Comparison of ENCODE assay signal across 8 cellular contexts in genomic region chr17:28893248-28894183, GRCh38. TPM values are rescaled to one million over a fixed set of nuclear protein-coding genes. Genes with fewer than 3 reads are reported as not detected.
DNase-seq lines count a peak whose midpoint lies in the region; ATAC-seq and TF ChIP-seq lines count a peak whose summit lies in the region.
"Not testable (repeated sequence)": the region's sequence is repeated elsewhere in the genome, so short reads cannot be mapped to it uniquely, and the experiment has no call there.

No MANE protein-coding gene starts in this region.

- H3K4me2 ChIP-seq in BLaER1 treated with 17β-estradiol and CSF1 and Interleukin-3, amounts not matched to agents 10 nM and 100 nM: peak overlapping the region; percentile 72 to 98 (median 91)

- peak overlapping the region; percentile 64 to 83 (median 77) for H3K9ac ChIP-seq in BLaER1 treated with 17β-estradiol and CSF1 and Interleukin-3, amounts not matched to agents 10 nM and 100 nM

- POLR2A ChIA-PET in MCF 10A (lab: Yijun Ruan, JAX): interaction anchor here (0.6 to 1.3 kb wide), 3 partner anchors 10 to 168 kb away, joined by 3 to 5 read pairs (median 3); no protein-coding TSS in a partner anchor

- peak overlapping the region; percentile 55 to 95 (median 90) for H3K27ac ChIP-seq in BLaER1 treated with 17β-estradiol and CSF1 and Interleukin-3, amounts not matched to agents 10 nM and 100 nM
- H3K27ac ChIP-seq in heart right ventricle: peak overlapping the region in 8 of 10 donors; percentile 24 to 97 (median 54)

- peaks cover 0 to 29% (median 8%) of the 10 kb centered on the region in 11 experiments; a peak in 8 of 22 replicates for H4K20me1 ChIP-seq in BLaER1 treated with 17β-estradiol and CSF1 and Interleukin-3, amounts not matched to agents 10 nM and 100 nM

- H3K4me3 Mint-ChIP-seq in activated CD8-positive, alpha-beta memory T cell treated with anti-CD3 and anti-CD28 coated beads, Interleukin-2, amount 10 ng/mL, durations not matched to agents 7 days and 5 days: peak overlapping the region; percentile 70
- not testable (repeated sequence) for H3K4me3 Mint-ChIP-seq in MCF 10A (ENCODE audit: unreplicated experiment)
- peak overlapping the region; percentile 88 for H3K4me3 Mint-ChIP-seq in natural killer cell treated with Interleukin-12 subunit alpha and Interleukin-12 subunit beta and Interleukin-15 and Interleukin-18, amount 100 ng/mL, for 72 hours

- H3K4me1 ChIP-seq in BLaER1 treated with 17β-estradiol and CSF1 and Interleukin-3, amounts not matched to agents 10 nM and 100 nM: peaks cover 88 to 95% (median 92%) of the 10 kb centered on the region in 10 experiments
- H3K4me1 ChIP-seq in heart right ventricle: peaks cover 7 to 74% (median 50%) of the 10 kb centered on the region in 9 donors

- not testable (repeated sequence) for TF ChIP-seq CTCF in MCF 10A (IDR thresholded peaks at IDR 0.05; ENCODE audit: unreplicated experiment); heart right ventricle (IDR thresholded peaks at IDR 0.05)

- peak; percentile 31 for ATAC-seq in HG03432 (IDR thresholded peaks at IDR 0.05; ENCODE audit: unreplicated experiment)
- ATAC-seq in activated CD8-positive, alpha-beta memory T cell treated with anti-CD3 and anti-CD28 coated beads, Interleukin-2, amount 10 ng/mL, durations not matched to agents 7 days and 5 days: peak; percentile 21
- not testable (repeated sequence) for ATAC-seq in heart right ventricle
- peak; percentile 29 to 32 for ATAC-seq in natural killer cell treated with Interleukin-12 subunit alpha and Interleukin-12 subunit beta and Interleukin-15 and Interleukin-18, amount 100 ng/mL, for 72 hours
- peak; percentile 14 for ATAC-seq in stimulated activated naive CD8-positive, alpha-beta T cell treated with anti-CD3 and anti-CD28 coated beads, Interleukin-15, Interleukin-2, amounts not matched to agents 100 U/mL and 50 U/mL, for 24 hours

- H3K27ac Mint-ChIP-seq in activated CD8-positive, alpha-beta memory T cell treated with anti-CD3 and anti-CD28 coated beads, Interleukin-2, amount 10 ng/mL, durations not matched to agents 7 days and 5 days: peak overlapping the region; percentile 100
- peak overlapping the region; percentile 25 for H3K27ac Mint-ChIP-seq in MCF 10A (ENCODE audit: low read depth, unreplicated experiment)
- peak overlapping the region; percentile 100 for H3K27ac Mint-ChIP-seq in natural killer cell treated with Interleukin-12 subunit alpha and Interleukin-12 subunit beta and Interleukin-15 and Interleukin-18, amount 100 ng/mL, for 72 hours

- H3K36me3 Mint-ChIP-seq in activated CD8-positive, alpha-beta memory T cell treated with anti-CD3 and anti-CD28 coated beads, Interleukin-2, amount 10 ng/mL, durations not matched to agents 7 days and 5 days: peaks cover 23% of the 10 kb centered on the region
- peaks cover 41% of the 10 kb centered on the region for H3K36me3 Mint-ChIP-seq in MCF 10A (ENCODE audit: insufficient read depth, unreplicated experiment)
- H3K36me3 Mint-ChIP-seq in natural killer cell treated with Interleukin-12 subunit alpha and Interleukin-12 subunit beta and Interleukin-15 and Interleukin-18, amount 100 ng/mL, for 72 hours: not testable (repeated sequence)

- H3K9me3 Mint-ChIP-seq in activated CD8-positive, alpha-beta memory T cell treated with anti-CD3 and anti-CD28 coated beads, Interleukin-2, amount 10 ng/mL, durations not matched to agents 7 days and 5 days (ENCODE audit: low read depth); MCF 10A (ENCODE audit: unreplicated experiment); natural killer cell treated with Interleukin-12 subunit alpha and Interleukin-12 subunit beta and Interleukin-15 and Interleukin-18, amount 100 ng/mL, for 72 hours: not testable (repeated sequence)

- peaks cover 63% of the 10 kb centered on the region for H3K4me1 Mint-ChIP-seq in activated CD8-positive, alpha-beta memory T cell treated with anti-CD3 and anti-CD28 coated beads, Interleukin-2, amount 10 ng/mL, durations not matched to agents 7 days and 5 days
- peaks cover 23% of the 10 kb centered on the region for H3K4me1 Mint-ChIP-seq in MCF 10A (ENCODE audit: insufficient read depth, unreplicated experiment)
- H3K4me1 Mint-ChIP-seq in natural killer cell treated with Interleukin-12 subunit alpha and Interleukin-12 subunit beta and Interleukin-15 and Interleukin-18, amount 100 ng/mL, for 72 hours (ENCODE audit: low read depth in 2 of 2): peaks cover 47 to 51% of the 10 kb centered on the region in 2 donors

- intact Hi-C loops in MCF 10A (cut with micrococcal nuclease): not testable (repeated sequence)
- intact Hi-C loops in heart right ventricle (cut with DNase I): loop anchor here in 1 of 10 donors (10.0 kb wide), 1 partner anchor 129 kb away; no protein-coding TSS in a partner anchor

- H3K9me3 ChIP-seq in BLaER1 treated with 17β-estradiol and CSF1 and Interleukin-3, amounts not matched to agents 10 nM and 100 nM (replicated peaks in 1 of 11); heart right ventricle: not testable (repeated sequence)

- peak; percentile 58 for DNase-seq in SIG-M5 (lab: John Stamatoyannopoulos, UW)
- not testable (repeated sequence) for DNase-seq in activated CD8-positive, alpha-beta memory T cell treated with anti-CD3 and anti-CD28 coated beads, Interleukin-2, amount 10 ng/mL, durations not matched to agents 7 days and 5 days; heart right ventricle; stimulated activated naive CD8-positive, alpha-beta T cell treated with anti-CD3 and anti-CD28 coated beads, Interleukin-15, Interleukin-2, amounts not matched to agents 100 U/mL and 50 U/mL, for 24 hours
- DNase-seq in MCF 10A (ENCODE audit: unreplicated experiment): peak; percentile 32
- DNase-seq in natural killer cell treated with Interleukin-12 subunit alpha and Interleukin-12 subunit beta and Interleukin-15 and Interleukin-18, amount 100 ng/mL, for 72 hours (ENCODE audit: low spot score): peak; percentile 49

- H3K36me3 ChIP-seq in BLaER1 treated with 17β-estradiol and CSF1 and Interleukin-3, amounts not matched to agents 10 nM and 100 nM: peaks cover 0 to 15% (median 7%) of the 10 kb centered on the region in 11 experiments; a peak in 13 of 22 replicates
- H3K36me3 ChIP-seq in heart right ventricle: peaks cover 0 to 14% (median 0%) of the 10 kb centered on the region in 9 donors

- not testable (repeated sequence) for H3K27me3 ChIP-seq in BLaER1 treated with 17β-estradiol and CSF1 and Interleukin-3, amounts not matched to agents 10 nM and 100 nM; heart right ventricle

- WGBS in heart right ventricle, 2 donors: 84 to 89% methylated on average over 16 of the region's 16 CpGs

- not testable (repeated sequence) for H3K27me3 Mint-ChIP-seq in activated CD8-positive, alpha-beta memory T cell treated with anti-CD3 and anti-CD28 coated beads, Interleukin-2, amount 10 ng/mL, durations not matched to agents 7 days and 5 days; MCF 10A (ENCODE audit: insufficient read depth, unreplicated experiment); natural killer cell treated with Interleukin-12 subunit alpha and Interleukin-12 subunit beta and Interleukin-15 and Interleukin-18, amount 100 ng/mL, for 72 hours

- BruUV-seq in MCF 10A (replicated peaks; lab: Mats Ljungman, UMichigan): not testable (repeated sequence)

- CTCF ChIA-PET in activated CD8-positive, alpha-beta memory T cell treated with anti-CD3 and anti-CD28 coated beads, Interleukin-2, amount 10 ng/mL, durations not matched to agents 7 days and 5 days (lab: Charles Lee): interaction anchor here (0.7 to 2.8 kb wide), 16 partner anchors 10 to 167 kb away, joined by 3 to 28 read pairs (median 4); partner anchors contain the start of genes DHRS13 and TLCD1
- CTCF ChIA-PET in MCF 10A (lab: Yijun Ruan, JAX): interaction anchor here (0.6 to 3.2 kb wide), 7 partner anchors 9 to 143 kb away, joined by 3 to 14 read pairs (median 7); no protein-coding TSS in a partner anchor

- peak overlapping the region in 8 of 10 experiments; percentile 7 to 53 (median 32); a peak in 13 of 20 replicates for H3K4me3 ChIP-seq in BLaER1 treated with 17β-estradiol and CSF1 and Interleukin-3, amounts not matched to agents 10 nM and 100 nM
- H3K4me3 ChIP-seq in heart right ventricle: peak overlapping the region in 1 of 10 donors; percentile 12

RNA-seq across cellular contexts. Expression of gene FLOT2, which starts 4.0 kb away (rescaled TPM):
- total RNA-seq in activated CD8-positive, alpha-beta memory T cell treated with anti-CD3 and anti-CD28 coated beads, Interleukin-2, amount 10 ng/mL, durations not matched to agents 7 days and 5 days: 100 to 1,000 TPM; 143 to 191 TPM
- 98.5 and 126 TPM in 2 replicates for total RNA-seq in MCF 10A (2022)
- 100 to 1,000 TPM in 3 of 10 donors, 10 to 100 TPM in 7; 82.8 to 159 (median 90.7) TPM for total RNA-seq in heart right ventricle
- 10 to 100 TPM; 38.3 to 51.6 TPM for polyA plus RNA-seq in heart right ventricle
- 10 to 100 TPM; 79.3 to 95.8 TPM for total RNA-seq in natural killer cell treated with Interleukin-12 subunit alpha and Interleukin-12 subunit beta and Interleukin-15 and Interleukin-18, amount 100 ng/mL, for 72 hours

RNA-seq across cellular contexts. Expression of gene DHRS13, which starts 9.4 kb away (rescaled TPM):
- total RNA-seq in activated CD8-positive, alpha-beta memory T cell treated with anti-CD3 and anti-CD28 coated beads, Interleukin-2, amount 10 ng/mL, durations not matched to agents 7 days and 5 days: 10 to 100 TPM; 23.1 to 25.9 TPM
- total RNA-seq in MCF 10A (2022) (9.1 and 9.5 TPM in 2 replicates), heart right ventricle (1 to 10 TPM; 1.1 to 5.6 (median 2.2) TPM)
- polyA plus RNA-seq in heart right ventricle: 1 to 10 TPM; 5.4 to 5.5 TPM
- 10 to 100 TPM; 22.5 to 26.1 TPM for total RNA-seq in natural killer cell treated with Interleukin-12 subunit alpha and Interleukin-12 subunit beta and Interleukin-15 and Interleukin-18, amount 100 ng/mL, for 72 hours

RNA-seq across cellular contexts. Expression of gene ERAL1, which starts 38.7 kb away (rescaled TPM):
- 10 to 100 TPM; 46.1 to 50.6 TPM for total RNA-seq in activated CD8-positive, alpha-beta memory T cell treated with anti-CD3 and anti-CD28 coated beads, Interleukin-2, amount 10 ng/mL, durations not matched to agents 7 days and 5 days
- total RNA-seq in MCF 10A (2022) (51.6 and 53.7 TPM in 2 replicates), heart right ventricle (10 to 100 TPM; 34.2 to 41.6 (median 39.2) TPM)
- polyA plus RNA-seq in heart right ventricle: 10 to 100 TPM; 32.3 to 48.2 TPM
- 100 to 1,000 TPM in 1 of 2 donors, 10 to 100 TPM in 1; 55.9 to 105 TPM for total RNA-seq in natural killer cell treated with Interleukin-12 subunit alpha and Interleukin-12 subunit beta and Interleukin-15 and Interleukin-18, amount 100 ng/mL, for 72 hours

RNA-seq across cellular contexts. Expression of gene FAM222B, which starts 50.9 kb away (rescaled TPM):
- 10 to 100 TPM; 14.5 to 19.6 TPM for total RNA-seq in activated CD8-positive, alpha-beta memory T cell treated with anti-CD3 and anti-CD28 coated beads, Interleukin-2, amount 10 ng/mL, durations not matched to agents 7 days and 5 days
- 18.5 and 22.2 TPM in 2 replicates for total RNA-seq in MCF 10A (2022)
- 10 to 100 TPM; 13.2 to 19.4 (median 16.0) TPM for total RNA-seq in heart right ventricle
- 10 to 100 TPM in 1 of 2 donors, 1 to 10 TPM in 1; 8.7 to 13.2 TPM for polyA plus RNA-seq in heart right ventricle
- 10 to 100 TPM; 21.7 to 23.5 TPM for total RNA-seq in natural killer cell treated with Interleukin-12 subunit alpha and Interleukin-12 subunit beta and Interleukin-15 and Interleukin-18, amount 100 ng/mL, for 72 hours

RNA-seq across cellular contexts. Expression of gene PHF12, which starts 57.8 kb away (rescaled TPM):
- 10 to 100 TPM; 79.5 to 85.8 TPM for total RNA-seq in activated CD8-positive, alpha-beta memory T cell treated with anti-CD3 and anti-CD28 coated beads, Interleukin-2, amount 10 ng/mL, durations not matched to agents 7 days and 5 days
- 37.6 and 38.2 TPM in 2 replicates for total RNA-seq in MCF 10A (2022)
- total RNA-seq in heart right ventricle: 10 to 100 TPM; 18.4 to 28.0 (median 21.6) TPM
- 10 to 100 TPM in 1 of 2 donors, 1 to 10 TPM in 1; 7.3 to 11.2 TPM for polyA plus RNA-seq in heart right ventricle
- total RNA-seq in natural killer cell treated with Interleukin-12 subunit alpha and Interleukin-12 subunit beta and Interleukin-15 and Interleukin-18, amount 100 ng/mL, for 72 hours: 10 to 100 TPM; 68.0 to 72.2 TPM

Comparison
In these comparisons a context has a peak if more than half of its experiments do, and no peak if none do; other contexts are left out.
1. H3K27ac Mint-ChIP-seq: peak in every context shown above with its lines; median percentile 100 in activated CD8-positive, alpha-beta memory T cell treated with anti-CD3 and anti-CD28 coated beads, Interleukin-2, amount 10 ng/mL, durations not matched to agents 7 days and 5 days; 100 in natural killer cell treated with Interleukin-12 subunit alpha and Interleukin-12 subunit beta and Interleukin-15 and Interleukin-18, amount 100 ng/mL, for 72 hours; 25 in MCF 10A.